Comparison of ENCODE assay signal across 1 cellular context in genomic region chr17:35314415-35315216, GRCh38.
TF ChIP-seq lines count a peak whose summit lies in the region.

No MANE protein-coding gene starts in this region.

TF ChIP-seq in IMR-90, 13 proteins besides CTCF, POLR2A, EP300 and RAD21 (continued from another document):
- no peak for TF ChIP-seq RFX5 (IDR thresholded peaks at IDR 0.05; ENCODE audit: low read depth, low read length)
